Comparison of ENCODE assay signal across 11 cellular contexts in genomic region chr21:32334980-32335471, GRCh38. TPM values are rescaled to one million over a fixed set of nuclear protein-coding genes. Genes with fewer than 3 reads are reported as not detected.
A peak's percentile ranks its signal among the peaks of the same experiment; 100 is the strongest.
DNase-seq lines count a peak whose midpoint lies in the region; TF ChIP-seq lines count a peak whose summit lies in the region.
"Had no signal": no experiment of that assay in that cellular context is flagged by ENCODE, and none has a peak within 500 bp of the region (broad histone marks: within the 10 kb centered on the region; RNA-seq: fewer than 3 reads in every experiment).

No MANE protein-coding gene starts in this region.

- no peaks in the 10 kb centered on the region for H3K27me3 ChIP-seq in dorsolateral prefrontal cortex
- H3K27me3 ChIP-seq: ascending aorta had no signal

- no peak for TF ChIP-seq CTCF in AG10803 (conservative IDR thresholded peaks at IDR 0.05; ENCODE audit: low read length)
- no peak for TF ChIP-seq CTCF in dorsolateral prefrontal cortex (IDR thresholded peaks at IDR 0.05 in 54 of 56, conservative IDR thresholded peaks at IDR 0.05 in 2 of 56; ENCODE audit: low read depth in 1 of 56, partially characterized antibody in 56 of 56)

- DNase-seq in AG10803 (ENCODE audit: low read depth) (peak; percentile 75), NCI-H1694 (lab: John Stamatoyannopoulos, UW) (peak; percentile 97), dorsolateral prefrontal cortex (peak in 9 of 10 donors; percentile 47 to 81 (median 68)), midbrain (lab: John Stamatoyannopoulos, UW) (peak; percentile 72), NCI-H2107 treated with DMSO at 0.1 percent for 48 hours (lab: John Stamatoyannopoulos, UW; ENCODE audit: unreplicated experiment) (no peak), NCI-H748 treated with DMSO at 0.1 percent for 48 hours (lab: John Stamatoyannopoulos, UW) (no peak), iPS-NIHi7 (ENCODE audit: extremely low spot score) (no peak), kidney glomerular epithelial cell (lab: John Stamatoyannopoulos, UW) (no peak)
- DNase-seq: erythroblast, NCI-H1930 had no signal

- H3K4me3 ChIP-seq in AG10803 (ENCODE audit: low read length) (no peak overlapping the region), dorsolateral prefrontal cortex (peak overlapping the region in 56 of 59 donors; percentile 7 to 65 (median 43))
- H3K4me3 ChIP-seq: ascending aorta had no signal

- intact Hi-C loops in dorsolateral prefrontal cortex (cut with DNase I) = loop anchor here in 1 of 2 donors (2.0 kb wide), 1 partner anchor 56 kb away; the partner anchor contains the start of gene MIS18A

- peak overlapping the region; percentile 82 to 99 (median 96) for H3K27ac ChIP-seq in dorsolateral prefrontal cortex
- H3K27ac ChIP-seq: ascending aorta had no signal

RNA-seq across cellular contexts. Expression of gene MRAP, which starts 36.4 kb away (rescaled TPM):
- 1 to 10 TPM in 30 of 120 experiments, under 1 TPM in 30, not detected in 60; 0.49 to 2.1 (median 1.00) TPM for total RNA-seq in dorsolateral prefrontal cortex
- total RNA-seq: ascending aorta had no signal

RNA-seq across cellular contexts. Expression of gene MIS18A, which starts 56.2 kb away (rescaled TPM):
- 10 to 100 TPM in 7 of 120 experiments, 1 to 10 TPM in 113; 4.5 to 12.7 (median 7.2) TPM for total RNA-seq in dorsolateral prefrontal cortex

RNA-seq across cellular contexts. Expression of gene URB1, which starts 57.8 kb away (rescaled TPM):
- total RNA-seq in dorsolateral prefrontal cortex = 10 to 100 TPM; 16.2 to 31.0 (median 22.1) TPM

Comparison
In these comparisons a context has a peak if more than half of its experiments do, and no peak if none do; other contexts are left out.
1. DNase-seq: peak in AG10803 (single experiment), NCI-H1694 (single experiment), dorsolateral prefrontal cortex (9 of 10) and midbrain (single experiment); none in NCI-H2107 treated with DMSO at 0.1 percent for 48 hours (single experiment), NCI-H748 treated with DMSO at 0.1 percent for 48 hours (single experiment), iPS-NIHi7 (single experiment) and kidney glomerular epithelial cell (single experiment).